In the genomic region with DNA sequence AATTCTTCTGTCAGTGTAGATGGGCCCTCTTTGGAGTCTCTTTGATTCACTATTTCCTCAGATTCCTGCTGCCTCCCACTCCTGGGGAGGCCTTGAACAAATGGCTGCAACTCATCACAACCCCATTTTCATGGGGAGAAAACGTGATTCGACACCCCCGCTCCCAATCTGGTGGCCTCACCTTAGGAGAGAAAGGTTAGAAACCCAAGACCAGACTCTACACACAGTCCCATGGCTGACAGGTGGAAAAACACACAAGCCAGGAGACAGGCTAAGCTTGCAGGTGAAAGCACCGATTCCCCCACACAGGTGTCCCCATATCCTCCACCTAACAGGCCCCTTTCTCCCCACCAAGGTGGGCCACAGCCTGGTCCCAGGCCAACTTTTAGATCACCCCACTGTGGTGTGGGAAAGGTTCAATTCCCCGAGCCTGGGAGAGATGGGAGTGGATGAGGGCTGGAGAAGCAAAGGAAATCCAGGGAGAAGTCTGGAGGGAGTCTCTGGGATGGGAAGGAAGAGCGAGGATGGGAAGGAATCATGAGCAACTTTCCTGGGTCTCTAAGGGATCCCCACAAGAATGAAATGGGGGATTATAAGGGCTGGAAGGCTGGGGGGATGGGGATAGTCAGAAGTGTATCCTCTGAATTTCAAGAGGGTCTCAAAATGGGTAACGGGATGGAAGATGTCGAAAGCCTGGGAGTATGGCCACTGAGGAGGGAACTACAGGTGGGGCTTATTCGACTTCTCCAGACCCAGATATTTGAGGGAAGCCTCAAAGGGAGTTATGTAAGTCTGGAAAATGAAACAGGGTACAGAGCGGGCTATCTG, we compare ENCODE assay signal across 8 cellular contexts. TPM values are rescaled to one million over a fixed set of nuclear protein-coding genes. Genes with fewer than 3 reads are reported as not detected.
A peak's percentile ranks its signal among the peaks of the same experiment; 100 is the strongest.
DNase-seq lines count a peak whose midpoint lies in the region; ATAC-seq and TF ChIP-seq lines count a peak whose summit lies in the region.

No MANE protein-coding gene starts in this region.

- peak overlapping the region; percentile 96 for H3K27ac Mint-ChIP-seq in activated T-cell treated with anti-CD3 and anti-CD28 coated beads, Interleukin-2, amount 50 U/mL, for 24 hours

- peaks cover 94% of the 10 kb centered on the region for H3K36me3 Mint-ChIP-seq in activated T-cell treated with anti-CD3 and anti-CD28 coated beads, Interleukin-2, amount 50 U/mL, for 24 hours (ENCODE audit: low read depth)

- no peaks in the 10 kb centered on the region for H3K27me3 Mint-ChIP-seq in activated T-cell treated with anti-CD3 and anti-CD28 coated beads, Interleukin-2, amount 50 U/mL, for 24 hours

- H3K36me3 ChIP-seq in adrenal gland (replicated peaks in 1 of 2): peaks cover 0 to 3% of the 10 kb centered on the region in 2 donors

- no peaks in the 10 kb centered on the region for H3K9me3 Mint-ChIP-seq in activated T-cell treated with anti-CD3 and anti-CD28 coated beads, Interleukin-2, amount 50 U/mL, for 24 hours

- no peak for TF ChIP-seq POLR2A in adrenal gland (IDR thresholded peaks at IDR 0.05)

- H3K4me3 ChIP-seq in adrenal gland: peak overlapping the region; percentile 56 to 100 (median 88)

- peak; percentile 58 for DNase-seq in activated T-cell treated with anti-CD3 and anti-CD28 coated beads, Interleukin-2, amount 50 U/mL, for 24 hours
- DNase-seq in activated T-cell treated with anti-CD3 and anti-CD28 coated beads, Interleukin-2, amount 50 U/mL, for 1 hour: no peak
- DNase-seq in adrenal gland (no peak), HCEC 1CT (no peak), NCI-H1417 treated with DMSO at 0.1 percent for 48 hours (lab: John Stamatoyannopoulos, UW) (no peak)

- peak overlapping the region; percentile 92 for H3K4me3 Mint-ChIP-seq in activated T-cell treated with anti-CD3 and anti-CD28 coated beads, Interleukin-2, amount 50 U/mL, for 24 hours

- H3K4me1 Mint-ChIP-seq in activated T-cell treated with anti-CD3 and anti-CD28 coated beads, Interleukin-2, amount 50 U/mL, for 24 hours (ENCODE audit: low read depth): peaks cover 73% of the 10 kb centered on the region

- H3K4me1 ChIP-seq in adrenal gland (replicated peaks in 1 of 2): peaks cover 19 to 69% of the 10 kb centered on the region in 2 donors

- 22 to 30% (median 28%) methylated on average over 10 of the region's 10 CpGs for WGBS in adrenal gland, 4 donors

- intact Hi-C loops in adrenal gland (cut with DNase I): no loop called here

- no peaks in the 10 kb centered on the region for H3K27me3 ChIP-seq in adrenal gland
- no peaks in the 10 kb centered on the region for H3K27me3 ChIP-seq in layer of hippocampus (ENCODE audit: control insufficient read depth, insufficient read depth, low read length)

- no peak for TF ChIP-seq CTCF in adrenal gland (IDR thresholded peaks at IDR 0.05)

- ATAC-seq in HG03354 (IDR thresholded peaks at IDR 0.05; ENCODE audit: poor library complexity, severe bottlenecking, unreplicated experiment): no peak

- H3K9me3 ChIP-seq in adrenal gland (replicated peaks in 1 of 3): no peaks in the 10 kb centered on the region

- peak overlapping the region in 3 of 5 donors; percentile 77 to 93 (median 82) for H3K27ac ChIP-seq in adrenal gland
- H3K27ac ChIP-seq in layer of hippocampus (ENCODE audit: low read depth, low read length): peak overlapping the region; percentile 74
- H3K27ac ChIP-seq in temporal lobe (ENCODE audit: low read depth, low read length): peak overlapping the region; percentile 80

RNA-seq across cellular contexts. Expression of gene PLAGL2, which starts 0.9 kb away (rescaled TPM):
- total RNA-seq in adrenal gland: 1 to 10 TPM; 1.3 to 7.1 (median 5.8) TPM
- 1 to 10 TPM; 2.1 to 4.1 (median 2.3) TPM for polyA plus RNA-seq in adrenal gland
- 2.2 TPM for total RNA-seq in temporal lobe

RNA-seq across cellular contexts. Expression of gene POFUT1, which starts 1.1 kb away (rescaled TPM):
- 10 to 100 TPM; 23.7 to 35.2 (median 29.1) TPM for total RNA-seq in adrenal gland
- 10 to 100 TPM in 2 of 3 donors, 1 to 10 TPM in 1; 8.5 to 27.3 (median 10.1) TPM for polyA plus RNA-seq in adrenal gland
- 13.8 TPM for total RNA-seq in temporal lobe
